Comparison of ENCODE assay signal across 9 cellular contexts in genomic region chr20:8153281-8153908, GRCh38. TPM values are rescaled to one million over a fixed set of nuclear protein-coding genes. Genes with fewer than 3 reads are reported as not detected.
DNase-seq lines count a peak whose midpoint lies in the region; ATAC-seq, FAIRE-seq and TF ChIP-seq lines count a peak whose summit lies in the region.
"Had no signal": no experiment of that assay in that cellular context is flagged by ENCODE, and none has a peak within 500 bp of the region (broad histone marks: within the 10 kb centered on the region; RNA-seq: fewer than 3 reads in every experiment).

No MANE protein-coding gene starts in this region.

- no peaks in the 10 kb centered on the region for H3K36me3 ChIP-seq in pancreas
- no peaks in the 10 kb centered on the region for H3K36me3 ChIP-seq in kidney (ENCODE audit: control insufficient read depth in 1 of 2, insufficient read depth in 2 of 2, low read length in 2 of 2)

- H3K4me3 ChIP-seq in astrocyte of the spinal cord (ENCODE audit: low read depth, low read length) (no peak overlapping the region), pancreas (no peak overlapping the region), kidney (ENCODE audit: low read length in 2 of 2) (no peak overlapping the region)

- H3K27ac ChIP-seq in pancreas: no peak overlapping the region
- H3K27ac ChIP-seq in kidney (ENCODE audit: low read depth in 2 of 2, low read length in 2 of 2): no peak overlapping the region

- no peaks in the 10 kb centered on the region for H3K9me3 Mint-ChIP-seq in stimulated activated memory B cell treated with anti-CD40 and anti-IgM and Interleukin-4, amounts not matched to agents 10 μg/mL and 1 μg/mL and 100 μg/mL, for 72 hours

- TF ChIP-seq POLR2A in H54 (IDR thresholded peaks at IDR 0.05; ENCODE audit: low read depth, low read length): no peak

- ATAC-seq in HG03175 (IDR thresholded peaks at IDR 0.05; ENCODE audit: unreplicated experiment) (peak; percentile 61), pancreas (peak in 3 of 4 donors; percentile 31 to 69 (median 56))
- ATAC-seq in stimulated activated memory B cell treated with anti-CD40 and anti-IgM and Interleukin-4, amounts not matched to agents 10 μg/mL and 1 μg/mL and 100 μg/mL, for 72 hours: no peak

- H3K4me1 Mint-ChIP-seq in stimulated activated memory B cell treated with anti-CD40 and anti-IgM and Interleukin-4, amounts not matched to agents 10 μg/mL and 1 μg/mL and 100 μg/mL, for 72 hours: no peaks in the 10 kb centered on the region

- no peak overlapping the region for H3K27ac Mint-ChIP-seq in stimulated activated memory B cell treated with anti-CD40 and anti-IgM and Interleukin-4, amounts not matched to agents 10 μg/mL and 1 μg/mL and 100 μg/mL, for 72 hours

- DNase-seq in SIG-M5 treated with dmso at 0.1 percent for 504 hours (lab: John Stamatoyannopoulos, UW; ENCODE audit: unreplicated experiment): peak; percentile 14
- DNase-seq in SIG-M5 (lab: John Stamatoyannopoulos, UW): no peak
- DNase-seq in astrocyte of the spinal cord (ENCODE audit: low read depth, low spot score): peak; percentile 72
- DNase-seq in pancreas: no peak
- no peak for DNase-seq in H54 (ENCODE audit: insufficient read length, low spot score)
- DNase-seq in kidney: no peak
- DNase-seq: aorta had no signal

- H3K36me3 Mint-ChIP-seq in stimulated activated memory B cell treated with anti-CD40 and anti-IgM and Interleukin-4, amounts not matched to agents 10 μg/mL and 1 μg/mL and 100 μg/mL, for 72 hours: no peaks in the 10 kb centered on the region

- intact Hi-C loops in pancreas (cut with DNase I): no loop called here
- intact Hi-C loops in kidney (cut with DNase I): no loop called here

- H3K9ac ChIP-seq in kidney (ENCODE audit: low read length in 2 of 2): no peak overlapping the region

- H3K27me3 Mint-ChIP-seq in stimulated activated memory B cell treated with anti-CD40 and anti-IgM and Interleukin-4, amounts not matched to agents 10 μg/mL and 1 μg/mL and 100 μg/mL, for 72 hours: peaks cover 16% of the 10 kb centered on the region

- no peaks in the 10 kb centered on the region for H3K27me3 ChIP-seq in pancreas

- H3K4me1 ChIP-seq in pancreas (peaks cover 11 to 31% (median 20%) of the 10 kb centered on the region in 3 donors), kidney (ENCODE audit: control insufficient read depth in 1 of 2, insufficient read depth in 1 of 2, low read depth in 1 of 2, low read length in 2 of 2) (peaks cover 0 to 4% of the 10 kb centered on the region in 2 donors)

- FAIRE-seq in pancreas (lab: Jason Lieb, UNC): no peak
- no peak for FAIRE-seq in H54 (lab: Jason Lieb, UNC)
- no peak for FAIRE-seq in kidney (lab: Jason Lieb, UNC)

- in situ Hi-C loops in astrocyte of the spinal cord (cut with HindIII; ENCODE audit: low sequenced_read_pairs): no loop called here

- WGBS in pancreas, 2 donors: 28 to 35% methylated on average over 3 of the region's 3 CpGs

- no peaks in the 10 kb centered on the region for H3K9me3 ChIP-seq in pancreas
- no peaks in the 10 kb centered on the region for H3K9me3 ChIP-seq in kidney (ENCODE audit: control insufficient read depth in 1 of 2, low read length in 2 of 2)

- no peak overlapping the region for H3K4me3 Mint-ChIP-seq in stimulated activated memory B cell treated with anti-CD40 and anti-IgM and Interleukin-4, amounts not matched to agents 10 μg/mL and 1 μg/mL and 100 μg/mL, for 72 hours

- TF ChIP-seq CTCF in astrocyte of the spinal cord (IDR thresholded peaks at IDR 0.05; ENCODE audit: low read depth, low read length) (no peak), pancreas (IDR thresholded peaks at IDR 0.05) (no peak), kidney (IDR thresholded peaks at IDR 0.05; ENCODE audit: borderline replicate concordance, extremely low read depth, insufficient read depth) (no peak)

RNA-seq across cellular contexts. Expression of gene PLCB1, which starts 21.3 kb away (rescaled TPM):
- total RNA-seq in pancreas: 10 to 100 TPM; 12.8 to 18.7 (median 14.6) TPM
- polyA plus RNA-seq in pancreas: 1 to 10 TPM; 4.5 to 5.4 TPM
- total RNA-seq in kidney: 107 TPM
- polyA plus RNA-seq in kidney (ENCODE audit: insufficient read depth, low read depth, low replicate concordance): 9.4 TPM

Comparison
In these comparisons a context has a peak if more than half of its experiments do, and no peak if none do; other contexts are left out.
1. DNase-seq: peak in SIG-M5 treated with dmso at 0.1 percent for 504 hours (single experiment) and astrocyte of the spinal cord (single experiment); none in SIG-M5 (single experiment), pancreas (0 of 6), H54 (single experiment) and kidney (single experiment).